In the genomic region with DNA sequence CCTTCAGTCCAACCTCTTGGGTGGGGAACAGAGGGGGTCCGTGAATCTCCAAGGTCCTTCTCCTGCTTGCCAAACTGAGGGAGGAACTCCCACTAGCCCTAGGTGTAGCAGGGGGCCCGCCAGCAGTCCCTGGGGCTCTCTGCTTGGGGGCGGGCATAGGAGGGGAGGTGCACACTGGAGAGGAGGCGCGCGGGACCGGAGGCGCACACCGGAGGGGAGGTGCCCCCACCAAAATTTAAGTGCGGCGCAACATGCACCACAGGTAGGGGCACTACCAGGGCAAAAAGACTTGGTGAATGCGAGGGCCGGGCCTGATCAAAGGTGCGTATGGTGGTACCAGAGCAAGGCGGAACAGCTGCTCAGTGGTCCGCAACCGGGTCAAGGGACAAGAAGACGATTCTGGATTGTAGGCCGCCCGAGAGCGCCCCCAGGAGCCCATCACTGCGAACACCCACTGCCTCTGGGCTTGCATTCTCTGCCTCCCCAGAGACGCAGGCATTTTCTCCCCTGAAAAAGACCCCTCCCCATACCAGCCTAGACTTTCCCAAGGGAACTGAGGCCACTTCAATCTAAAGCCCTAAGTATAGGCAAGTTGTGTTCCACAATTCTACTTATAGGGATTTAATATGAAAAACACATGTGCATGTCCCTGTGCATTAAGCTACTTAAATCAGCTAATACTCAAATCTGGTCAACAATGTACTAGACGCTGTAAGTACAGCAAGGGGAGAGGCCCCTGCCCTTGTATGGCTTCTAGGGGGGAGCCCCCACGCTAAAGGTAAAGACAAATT, we compare ENCODE assay signal across 9 cellular contexts. TPM values are rescaled to one million over a fixed set of nuclear protein-coding genes. Genes with fewer than 3 reads are reported as not detected.
A peak's percentile ranks its signal among the peaks of the same experiment; 100 is the strongest.
DNase-seq lines count a peak whose midpoint lies in the region; ATAC-seq and TF ChIP-seq lines count a peak whose summit lies in the region.
"Had no signal": no experiment of that assay in that cellular context is flagged by ENCODE, and none has a peak within 500 bp of the region (broad histone marks: within the 10 kb centered on the region; RNA-seq: fewer than 3 reads in every experiment).

No MANE protein-coding gene starts in this region.

- CTCF ChIA-PET in SK-N-SH (lab: Yijun Ruan, JAX): interaction anchor here (9.7 kb wide), 1 partner anchor 134 kb away, joined by 73 read pairs; no protein-coding TSS in a partner anchor

- DNase-seq in GM12865 (ENCODE audit: low read depth) (peak; percentile 22), SK-N-SH (no peak), erythroblast (lab: John Stamatoyannopoulos, UW) (peak; percentile 20 to 24), progenitor cell of endocrine pancreas (ENCODE audit: low spot score, unreplicated experiment) (no peak), lower leg skin (ENCODE audit: low spot score in 2 of 2) (no peak), SIG-M5 (lab: John Stamatoyannopoulos, UW) (no peak)
- DNase-seq in stimulated activated CD4-positive, alpha-beta T cell treated with anti-CD3 and anti-CD28 coated beads, Interleukin-4, amount 100 ng/mL, for 1 hour: no peak
- DNase-seq: RPMI8226 had no signal

- no peak overlapping the region for H2AFZ ChIP-seq in SK-N-SH (ENCODE audit: low read depth)

- H3K4me3 ChIP-seq in GM12865 (ENCODE audit: low read depth, low read length) (peak overlapping the region; percentile 56), SK-N-SH (ENCODE audit: low read depth in 2 of 2, low read length in 1 of 2) (no peak overlapping the region), lower leg skin (ENCODE audit: low read depth, poor library complexity, severe bottlenecking) (no peak overlapping the region)

- H3K9ac ChIP-seq in SK-N-SH: no peak overlapping the region

- WGBS in SK-N-SH (ENCODE audit: low lambda C conversion rate): 88% methylated on average over 18 of the region's 25 CpGs
- 78 to 79% methylated on average over 25 of the region's 25 CpGs for WGBS in lower leg skin, 2 donors

- no peaks in the 10 kb centered on the region for H3K36me3 Mint-ChIP-seq in progenitor cell of endocrine pancreas (ENCODE audit: insufficient read depth)

- H3K4me2 ChIP-seq in SK-N-SH: no peak overlapping the region

- no peak overlapping the region for H3K27ac ChIP-seq in SK-N-SH (ENCODE audit: low read depth in 2 of 2, low read length in 1 of 2)

- no peaks in the 10 kb centered on the region for H3K9me2 ChIP-seq in SK-N-SH

- H4K20me1 ChIP-seq in SK-N-SH (ENCODE audit: insufficient read depth): no peaks in the 10 kb centered on the region

- no peaks in the 10 kb centered on the region; a peak in 1 of 4 replicates for H3K4me1 ChIP-seq in SK-N-SH (ENCODE audit: control insufficient read depth in 1 of 2, insufficient read depth in 2 of 2, low read depth in 1 of 2, low read length in 1 of 2)

- H3K27ac Mint-ChIP-seq in progenitor cell of endocrine pancreas: peak overlapping the region; percentile 19

- no peaks in the 10 kb centered on the region for H3K27me3 ChIP-seq in SK-N-SH (ENCODE audit: insufficient read depth)

- no peaks in the 10 kb centered on the region for H3K9me3 Mint-ChIP-seq in progenitor cell of endocrine pancreas (ENCODE audit: low read depth)

- peak; percentile 32 for TF ChIP-seq CTCF in GM12865 (IDR thresholded peaks at IDR 0.05; ENCODE audit: insufficient read depth, low read depth, low read length, missing control alignments)
- TF ChIP-seq CTCF in SK-N-SH (IDR thresholded peaks at IDR 0.05): 0 out of 2 replicates have a peak, but pooled peaks have one; percentile 7
- TF ChIP-seq CTCF in progenitor cell of endocrine pancreas (IDR thresholded peaks at IDR 0.05; ENCODE audit: unreplicated experiment): no peak
- no peak for TF ChIP-seq CTCF in lower leg skin (IDR thresholded peaks at IDR 0.05)

- peaks cover 41% of the 10 kb centered on the region for H3K27me3 Mint-ChIP-seq in progenitor cell of endocrine pancreas

- TF ChIP-seq POLR2A in erythroblast (IDR thresholded peaks at IDR 0.05; ENCODE audit: low read length) (no peak), lower leg skin (IDR thresholded peaks at IDR 0.05) (no peak)

- POLR2A ChIA-PET in SK-N-SH (lab: Yijun Ruan, JAX): no interaction called here

- intact Hi-C loops in lower leg skin (cut with DNase I; ENCODE audit: low total_unique reads): no loop called here

- H3K79me2 ChIP-seq in SK-N-SH (ENCODE audit: insufficient read depth): no peaks in the 10 kb centered on the region

- TF ChIP-seq EP300 in SK-N-SH (IDR thresholded peaks at IDR 0.05; ENCODE audit: borderline replicate concordance in 1 of 2, low read depth in 1 of 2, low read length in 1 of 2): no peak

- H3K9me3 ChIP-seq in SK-N-SH: no peaks in the 10 kb centered on the region

- ATAC-seq in HG03469 (IDR thresholded peaks at IDR 0.05; ENCODE audit: unreplicated experiment): no peak

- H3K36me3 ChIP-seq in SK-N-SH (replicated peaks in 1 of 2; ENCODE audit: control insufficient read depth in 1 of 2, insufficient read depth in 2 of 2, low read length in 1 of 2): no peaks in the 10 kb centered on the region

- no peak for TF ChIP-seq RAD21 in SK-N-SH (IDR thresholded peaks at IDR 0.05; ENCODE audit: low read length)

- peaks cover 3% of the 10 kb centered on the region for H3K4me1 Mint-ChIP-seq in progenitor cell of endocrine pancreas (ENCODE audit: low read depth)

- H3F3A ChIP-seq in SK-N-SH (replicated peaks; ENCODE audit: insufficient read depth): no peaks in the 10 kb centered on the region

- H3K4me3 Mint-ChIP-seq in progenitor cell of endocrine pancreas (ENCODE audit: low read depth): peak overlapping the region; percentile 63

TF ChIP-seq in SK-N-SH, 30 proteins besides CTCF, POLR2A, EP300 and RAD21:
- TF ChIP-seq ELF1 (IDR thresholded peaks at IDR 0.05) (no peak), RCOR1 (IDR thresholded peaks at IDR 0.05; ENCODE audit: low read length) (no peak), RXRA (IDR thresholded peaks at IDR 0.05; ENCODE audit: borderline replicate concordance, low read depth) (no peak), FOSL2 (IDR thresholded peaks at IDR 0.05; ENCODE audit: borderline replicate concordance, low read depth) (no peak), TAF1 (IDR thresholded peaks at IDR 0.05; ENCODE audit: borderline replicate concordance, low read depth, low read length) (no peak), NRF1 (IDR thresholded peaks at IDR 0.05; ENCODE audit: low read depth, low read length) (no peak), NFIC (IDR thresholded peaks at IDR 0.05; ENCODE audit: borderline replicate concordance) (no peak), GABPA (IDR thresholded peaks at IDR 0.05; ENCODE audit: low read depth) (no peak), TCF12 (IDR thresholded peaks at IDR 0.05) (no peak)
- TF ChIP-seq, protein P1, sequence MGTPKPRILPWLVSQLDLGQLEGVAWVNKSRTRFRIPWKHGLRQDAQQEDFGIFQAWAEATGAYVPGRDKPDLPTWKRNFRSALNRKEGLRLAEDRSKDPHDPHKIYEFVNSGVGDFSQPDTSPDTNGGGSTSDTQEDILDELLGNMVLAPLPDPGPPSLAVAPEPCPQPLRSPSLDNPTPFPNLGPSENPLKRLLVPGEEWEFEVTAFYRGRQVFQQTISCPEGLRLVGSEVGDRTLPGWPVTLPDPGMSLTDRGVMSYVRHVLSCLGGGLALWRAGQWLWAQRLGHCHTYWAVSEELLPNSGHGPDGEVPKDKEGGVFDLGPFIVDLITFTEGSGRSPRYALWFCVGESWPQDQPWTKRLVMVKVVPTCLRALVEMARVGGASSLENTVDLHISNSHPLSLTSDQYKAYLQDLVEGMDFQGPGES (IDR thresholded peaks at IDR 0.05; ENCODE audit: low read depth, low read length): no peak
TF ChIP-seq in SK-N-SH: peak in this region for 0.

RNA-seq across cellular contexts. Expression of a gene that starts 50.6 kb away (rescaled TPM):
- 2,247 and 2,678 TPM in 2 replicates for polyA plus RNA-seq in SK-N-SH (2012; rRNA removed)
- polyA plus RNA-seq in SK-N-SH (2012; cell fraction: cytosol; rRNA removed): 1,829 and 2,247 TPM in 2 replicates
- polyA plus RNA-seq in SK-N-SH (2012; cell fraction: nucleus; rRNA removed): 2,574 and 3,187 TPM in 2 replicates
- total RNA-seq in progenitor cell of endocrine pancreas: 2.3 and 3.8 TPM in 2 replicates
- total RNA-seq in lower leg skin: 100 to 1,000 TPM; 312 to 829 (median 484) TPM

RNA-seq across cellular contexts. Expression of a gene that starts 53.3 kb away (rescaled TPM):
- polyA plus RNA-seq in SK-N-SH (2012; rRNA removed): 26.9 and 36.1 TPM in 2 replicates
- 30.7 and 35.1 TPM in 2 replicates for polyA plus RNA-seq in SK-N-SH (2012; cell fraction: cytosol; rRNA removed)
- 22.5 and 37.2 TPM in 2 replicates for polyA plus RNA-seq in SK-N-SH (2012; cell fraction: nucleus; rRNA removed)
- 91.8 and 92.3 TPM in 2 replicates for total RNA-seq in progenitor cell of endocrine pancreas
- total RNA-seq in lower leg skin: 100 to 1,000 TPM in 1 of 4 donors, 10 to 100 TPM in 3; 43.3 to 102 (median 65.1) TPM

Comparison
In these comparisons a context has a peak if more than half of its experiments do, and no peak if none do; other contexts are left out.
1. DNase-seq: peak in GM12865 (single experiment) and erythroblast (2 of 2); none in SK-N-SH (single experiment), progenitor cell of endocrine pancreas (single experiment), lower leg skin (0 of 2), SIG-M5 (single experiment) and stimulated activated CD4-positive, alpha-beta T cell treated with anti-CD3 and anti-CD28 coated beads, Interleukin-4, amount 100 ng/mL, for 1 hour (single experiment).
2. CTCF ChIP-seq: peak in GM12865 (single experiment) and SK-N-SH (single experiment); none in progenitor cell of endocrine pancreas (single experiment) and lower leg skin (0 of 3).
3. RNA of a gene that starts 50.6 kb away (total RNA-seq): 312 to 829 TPM in lower leg skin; 2.3 to 3.8 TPM in progenitor cell of endocrine pancreas; every median in the first group is over 10 times any median in the second.